25 cellular contexts compared by ENCODE assay signal in genomic region chr2:42236911-42237310, GRCh38.
"Had no signal": no experiment of that assay in that cellular context is flagged by ENCODE, and none has a peak within 500 bp of the region (broad histone marks: within the 10 kb centered on the region; RNA-seq: fewer than 3 reads in every experiment).

No MANE protein-coding gene starts in this region.

- H3K4me3 ChIP-seq: MG63, SJCRH30 had no signal

- ATAC-seq: activated CD8-positive, alpha-beta memory T cell treated with anti-CD3 and anti-CD28 coated beads, Interleukin-2, amount 10 ng/mL, durations not matched to agents 7 days and 5 days; Panc1; WTC11 had no signal

- H3K27me3 Mint-ChIP-seq: activated CD4-positive, alpha-beta T cell treated with anti-CD3 and anti-CD28 coated beads, Interleukin-2, amount 10 ng/mL, durations not matched to agents 24 days and 14 days; activated CD8-positive, alpha-beta memory T cell treated with anti-CD3 and anti-CD28 coated beads, Interleukin-2, amount 10 ng/mL, durations not matched to agents 7 days and 5 days; activated naive CD8-positive, alpha-beta T cell treated with anti-CD3 and anti-CD28 coated beads for 36 hours had no signal

- H3K4me3 Mint-ChIP-seq: activated CD4-positive, alpha-beta T cell treated with anti-CD3 and anti-CD28 coated beads, Interleukin-2, amount 10 ng/mL, durations not matched to agents 24 days and 14 days; activated CD8-positive, alpha-beta memory T cell treated with anti-CD3 and anti-CD28 coated beads, Interleukin-2, amount 10 ng/mL, durations not matched to agents 7 days and 5 days; activated naive CD8-positive, alpha-beta T cell treated with anti-CD3 and anti-CD28 coated beads for 36 hours; WTC11 had no signal

- H3K27me3 ChIP-seq: MG63, SJCRH30 had no signal

- H3K27ac Mint-ChIP-seq: activated CD4-positive, alpha-beta T cell treated with anti-CD3 and anti-CD28 coated beads, Interleukin-2, amount 10 ng/mL, durations not matched to agents 24 days and 14 days; activated CD8-positive, alpha-beta memory T cell treated with anti-CD3 and anti-CD28 coated beads, Interleukin-2, amount 10 ng/mL, durations not matched to agents 7 days and 5 days; activated naive CD8-positive, alpha-beta T cell treated with anti-CD3 and anti-CD28 coated beads for 36 hours had no signal

- DNase-seq: activated CD4-positive, alpha-beta T cell treated with anti-CD3 and anti-CD28 coated beads for 1 hour; activated CD4-positive, alpha-beta T cell treated with anti-CD3 and anti-CD28 coated beads, Interleukin-2, amount 10 ng/mL, durations not matched to agents 24 days and 14 days; activated CD4-positive, alpha-beta T cell treated with anti-CD3 and anti-CD28 coated beads, Interleukin-2, amount 50 U/mL, for 48 hours; activated CD8-positive, alpha-beta memory T cell treated with anti-CD3 and anti-CD28 coated beads, Interleukin-2, amount 10 ng/mL, durations not matched to agents 7 days and 5 days; activated effector memory CD4-positive, alpha-beta T cell treated with Interleukin-2 at 50 U/mL for 16 hours; activated naive CD4-positive, alpha-beta T cell treated with Interleukin-2 at 50 U/mL for 16 hours; activated naive CD8-positive, alpha-beta T cell treated with anti-CD3 and anti-CD28 coated beads for 36 hours; MG63; MV-4-11; NCI-H1092 treated with DMSO at 0.1 percent for 48 hours; NCI-H1417 treated with DMSO at 0.1 percent for 48 hours; NCI-H1694; NCI-H2029; NCI-H2107; NCI-H2171 treated with DMSO at 0.1 percent for 48 hours; NCI-H226; NCI-H526; NCI-H82; OCI-M1; Right ventricle myocardium superior; SJCRH30; SK-N-SH had no signal

- H3K9me3 Mint-ChIP-seq: activated CD4-positive, alpha-beta T cell treated with anti-CD3 and anti-CD28 coated beads, Interleukin-2, amount 10 ng/mL, durations not matched to agents 24 days and 14 days; activated naive CD8-positive, alpha-beta T cell treated with anti-CD3 and anti-CD28 coated beads for 36 hours; WTC11 had no signal

- H3K9me3 ChIP-seq: MG63, SJCRH30, SK-N-SH had no signal

- H3K27ac ChIP-seq: RWPE1, SJCRH30 had no signal

- H3K36me3 Mint-ChIP-seq: activated CD8-positive, alpha-beta memory T cell treated with anti-CD3 and anti-CD28 coated beads, Interleukin-2, amount 10 ng/mL, durations not matched to agents 7 days and 5 days; WTC11 had no signal

- H3K36me3 ChIP-seq: MG63, SJCRH30 had no signal
